11 cellular contexts compared by ENCODE assay signal in genomic region chr11:83069441-83070043, GRCh38.
A peak's percentile ranks its signal among the peaks of the same experiment; 100 is the strongest.
DNase-seq lines count a peak whose midpoint lies in the region; ATAC-seq and TF ChIP-seq lines count a peak whose summit lies in the region.
"Had no signal": no experiment of that assay in that cellular context is flagged by ENCODE, and none has a peak within 500 bp of the region (broad histone marks: within the 10 kb centered on the region; RNA-seq: fewer than 3 reads in every experiment).

No MANE protein-coding gene starts in this region.

- no peaks in the 10 kb centered on the region for H3K27me3 ChIP-seq in DOHH2 (ENCODE audit: control insufficient read depth, low read length)
- H3K27me3 ChIP-seq: SJSA1 had no signal

- peaks cover 88% of the 10 kb centered on the region for H3K36me3 ChIP-seq in DOHH2 (ENCODE audit: control insufficient read depth, low read length)

- peak overlapping the region; percentile 99 for H3K27ac ChIP-seq in DOHH2 (ENCODE audit: low read depth, low read length)

- DNase-seq in AG04449 (ENCODE audit: low read depth, low spot score) (no peak), medulla oblongata (ENCODE audit: extremely low spot score) (peak; percentile 50), NCI-H2081 treated with DMSO at 0.1 percent for 48 hours (lab: John Stamatoyannopoulos, UW) (no peak), NCI-H2196 (lab: John Stamatoyannopoulos, UW; ENCODE audit: unreplicated experiment) (no peak), putamen (ENCODE audit: low spot score) (no peak)
- DNase-seq: central memory CD4-positive, alpha-beta T cell; naive B cell had no signal

- CTCF ChIA-PET in AG04449 (lab: Yijun Ruan, JAX) = interaction anchor here (0.9 to 1.1 kb wide), 5 partner anchors 15 to 750 kb away, joined by 3 to 4 read pairs (median 3); no protein-coding TSS in a partner anchor

- H3K9me3 ChIP-seq in DOHH2 (ENCODE audit: control insufficient read depth, insufficient read depth, low read length) = no peaks in the 10 kb centered on the region
- H3K9me3 ChIP-seq: SJSA1 had no signal

- H3K4me1 ChIP-seq in DOHH2 (ENCODE audit: control insufficient read depth, low read length) = peaks cover 69% of the 10 kb centered on the region

- H3K4me3 ChIP-seq in AG04449 (ENCODE audit: low read depth, low read length) (peak overlapping the region; percentile 88), DOHH2 (ENCODE audit: low read length) (peak overlapping the region; percentile 80), WI38 (ENCODE audit: low read depth, low read length) (peak overlapping the region; percentile 97)

- no peak for TF ChIP-seq CTCF in AG04449 (IDR thresholded peaks at IDR 0.05; ENCODE audit: insufficient read depth, low read length, missing control alignments)
- no peak for TF ChIP-seq CTCF in DOHH2 (IDR thresholded peaks at IDR 0.05; ENCODE audit: low read depth, low read length, poor library complexity, severe bottlenecking)
- TF ChIP-seq CTCF in WI38 (IDR thresholded peaks at IDR 0.05; ENCODE audit: low read depth, low read length) = no peak

- H3F3A ChIP-seq in DOHH2 (ENCODE audit: control insufficient read depth, insufficient read depth) = peaks cover 29% of the 10 kb centered on the region

- peaks cover 99% of the 10 kb centered on the region for H3K79me2 ChIP-seq in DOHH2 (ENCODE audit: control insufficient read depth, low read length)

- H3K4me2 ChIP-seq in DOHH2 (ENCODE audit: low read length) = peak overlapping the region; percentile 93

- no peaks in the 10 kb centered on the region for H3K9me2 ChIP-seq in DOHH2 (replicated peaks; ENCODE audit: control insufficient read depth, low read length)

- ATAC-seq in GM18861 (IDR thresholded peaks at IDR 0.05; ENCODE audit: unreplicated experiment) = no peak

- POLR2A ChIA-PET in AG04449 (lab: Yijun Ruan, JAX) = interaction anchor here (0.6 to 3.0 kb wide), 2 partner anchors 17 to 89 kb away, joined by 3 to 25 read pairs; no protein-coding TSS in a partner anchor

- no peaks in the 10 kb centered on the region for H4K20me1 ChIP-seq in DOHH2 (ENCODE audit: control insufficient read depth, insufficient read depth, low read depth, low read length)
